In genomic region chr4:15746110-15746509, GRCh38 we compare ENCODE assay signal across 15 cellular contexts. TPM values are rescaled to one million over a fixed set of nuclear protein-coding genes. Genes with fewer than 3 reads are reported as not detected.
DNase-seq lines count a peak whose midpoint lies in the region; ATAC-seq and TF ChIP-seq lines count a peak whose summit lies in the region.
"Had no signal": no experiment of that assay in that cellular context is flagged by ENCODE, and none has a peak within 500 bp of the region (broad histone marks: within the 10 kb centered on the region; RNA-seq: fewer than 3 reads in every experiment).

No MANE protein-coding gene starts in this region.

- 88 to 100% methylated on average over 1 of the region's 1 CpG for WGBS in lower leg skin, 2 donors

- H3K4me3 Mint-ChIP-seq in activated CD8-positive, alpha-beta memory T cell treated with anti-CD3 and anti-CD28 coated beads, Interleukin-2, amount 10 ng/mL, durations not matched to agents 7 days and 5 days, result no peak overlapping the region
- H3K4me3 Mint-ChIP-seq in T-helper 1 cell treated with Interleukin-12 subunit alpha and Interleukin-12 subunit beta and Interleukin-4 antibody, amounts not matched to agents 30 μg/mL and 1 μg/mL, for 36 hours, result no peak overlapping the region
- H3K4me3 Mint-ChIP-seq in activated T-helper 2 cell treated with anti-CD3 and anti-CD28 coated beads, Interferon-gamma antibody, Interleukin-2, Interleukin-4, amounts not matched to agents 10 μg/mL and 5 μg/mL and 100 μg/mL, durations not matched to agents 14 hours and 24 hours and 36 hours (ENCODE audit: low read depth), result no peak overlapping the region
- H3K4me3 Mint-ChIP-seq: CD4-positive, alpha-beta memory T cell; GM23338; H9 had no signal

- DNase-seq in activated CD8-positive, alpha-beta memory T cell treated with anti-CD3 and anti-CD28 coated beads, Interleukin-2, amount 10 ng/mL, durations not matched to agents 7 days and 5 days, result no peak
- no peak for DNase-seq in activated CD8-positive, alpha-beta memory T cell treated with anti-CD3 and anti-CD28 coated beads, Interleukin-2, amount 50 U/mL, for 4 hours
- DNase-seq in activated T-helper 2 cell treated with anti-CD3 and anti-CD28 coated beads, Interferon-gamma antibody, Interleukin-2, Interleukin-4, amounts not matched to agents 10 μg/mL and 5 μg/mL and 100 μg/mL, durations not matched to agents 14 hours and 24 hours and 36 hours (ENCODE audit: low spot score), result no peak
- no peak for DNase-seq in stimulated activated naive CD8-positive, alpha-beta T cell treated with anti-CD3 and anti-CD28 coated beads, Interleukin-15, Interleukin-2, amounts not matched to agents 100 U/mL and 50 U/mL, for 24 hours
- DNase-seq in lower leg skin (ENCODE audit: low spot score in 2 of 2), result no peak
- DNase-seq: BE2C; CD4-positive, alpha-beta memory T cell; DMS79; EL; H9 had no signal

- TF ChIP-seq CTCF in lower leg skin (IDR thresholded peaks at IDR 0.05), result no peak

- TF ChIP-seq POLR2A in lower leg skin (IDR thresholded peaks at IDR 0.05), result no peak

- H3K27me3 Mint-ChIP-seq in activated CD8-positive, alpha-beta memory T cell treated with anti-CD3 and anti-CD28 coated beads, Interleukin-2, amount 10 ng/mL, durations not matched to agents 7 days and 5 days, result no peaks in the 10 kb centered on the region
- H3K27me3 Mint-ChIP-seq in T-helper 1 cell treated with Interleukin-12 subunit alpha and Interleukin-12 subunit beta and Interleukin-4 antibody, amounts not matched to agents 30 μg/mL and 1 μg/mL, for 36 hours (ENCODE audit: low read depth), result no peaks in the 10 kb centered on the region
- no peaks in the 10 kb centered on the region for H3K27me3 Mint-ChIP-seq in activated T-helper 2 cell treated with anti-CD3 and anti-CD28 coated beads, Interferon-gamma antibody, Interleukin-2, Interleukin-4, amounts not matched to agents 10 μg/mL and 5 μg/mL and 100 μg/mL, durations not matched to agents 14 hours and 24 hours and 36 hours (ENCODE audit: low read depth)
- H3K27me3 Mint-ChIP-seq: CD4-positive, alpha-beta memory T cell had no signal

- H3K27ac Mint-ChIP-seq in activated CD8-positive, alpha-beta memory T cell treated with anti-CD3 and anti-CD28 coated beads, Interleukin-2, amount 10 ng/mL, durations not matched to agents 7 days and 5 days, result peak overlapping the region; percentile 82
- H3K27ac Mint-ChIP-seq in T-helper 1 cell treated with Interleukin-12 subunit alpha and Interleukin-12 subunit beta and Interleukin-4 antibody, amounts not matched to agents 30 μg/mL and 1 μg/mL, for 36 hours, result peak overlapping the region; percentile 27
- peak overlapping the region; percentile 19 for H3K27ac Mint-ChIP-seq in activated T-helper 2 cell treated with anti-CD3 and anti-CD28 coated beads, Interferon-gamma antibody, Interleukin-2, Interleukin-4, amounts not matched to agents 10 μg/mL and 5 μg/mL and 100 μg/mL, durations not matched to agents 14 hours and 24 hours and 36 hours
- H3K27ac Mint-ChIP-seq: GM23338, H9 had no signal

- intact Hi-C loops in activated T-helper 2 cell treated with anti-CD3 and anti-CD28 coated beads, Interferon-gamma antibody, Interleukin-2, Interleukin-4, amounts not matched to agents 10 μg/mL and 5 μg/mL and 100 μg/mL, durations not matched to agents 14 hours and 24 hours and 36 hours (cut with micrococcal nuclease), result no loop called here
- intact Hi-C loops in lower leg skin (cut with DNase I; ENCODE audit: low total_unique reads), result no loop called here

- peak; percentile 47 for ATAC-seq in activated CD8-positive, alpha-beta memory T cell treated with anti-CD3 and anti-CD28 coated beads, Interleukin-2, amount 10 ng/mL, durations not matched to agents 7 days and 5 days
- peak; percentile 40 for ATAC-seq in stimulated activated naive CD8-positive, alpha-beta T cell treated with anti-CD3 and anti-CD28 coated beads, Interleukin-15, Interleukin-2, amounts not matched to agents 100 U/mL and 50 U/mL, for 24 hours
- ATAC-seq in HG02981 (IDR thresholded peaks at IDR 0.05; ENCODE audit: unreplicated experiment), result no peak
- ATAC-seq: A549, GM23338, HepG2 had no signal

- CTCF ChIA-PET in activated CD8-positive, alpha-beta memory T cell treated with anti-CD3 and anti-CD28 coated beads, Interleukin-2, amount 10 ng/mL, durations not matched to agents 7 days and 5 days (lab: Charles Lee), result interaction anchor here (1.7 kb wide), 1 partner anchor 10 kb away, joined by 9 read pairs; no protein-coding TSS in a partner anchor

- no peak overlapping the region for H3K4me3 ChIP-seq in lower leg skin (ENCODE audit: low read depth, poor library complexity, severe bottlenecking)
- H3K4me3 ChIP-seq: A549, GM23338 had no signal

- peaks cover 46% of the 10 kb centered on the region for H3K36me3 Mint-ChIP-seq in activated CD8-positive, alpha-beta memory T cell treated with anti-CD3 and anti-CD28 coated beads, Interleukin-2, amount 10 ng/mL, durations not matched to agents 7 days and 5 days
- H3K36me3 Mint-ChIP-seq in T-helper 1 cell treated with Interleukin-12 subunit alpha and Interleukin-12 subunit beta and Interleukin-4 antibody, amounts not matched to agents 30 μg/mL and 1 μg/mL, for 36 hours (ENCODE audit: low read depth), result peaks cover 16% of the 10 kb centered on the region
- H3K36me3 Mint-ChIP-seq in activated T-helper 2 cell treated with anti-CD3 and anti-CD28 coated beads, Interferon-gamma antibody, Interleukin-2, Interleukin-4, amounts not matched to agents 10 μg/mL and 5 μg/mL and 100 μg/mL, durations not matched to agents 14 hours and 24 hours and 36 hours (ENCODE audit: low read depth), result peaks cover 53% of the 10 kb centered on the region

- H3K9me3 Mint-ChIP-seq in activated CD8-positive, alpha-beta memory T cell treated with anti-CD3 and anti-CD28 coated beads, Interleukin-2, amount 10 ng/mL, durations not matched to agents 7 days and 5 days (ENCODE audit: low read depth), result peaks cover 23% of the 10 kb centered on the region
- H3K9me3 Mint-ChIP-seq in T-helper 1 cell treated with Interleukin-12 subunit alpha and Interleukin-12 subunit beta and Interleukin-4 antibody, amounts not matched to agents 30 μg/mL and 1 μg/mL, for 36 hours, result peaks cover 49% of the 10 kb centered on the region
- H3K9me3 Mint-ChIP-seq in activated T-helper 2 cell treated with anti-CD3 and anti-CD28 coated beads, Interferon-gamma antibody, Interleukin-2, Interleukin-4, amounts not matched to agents 10 μg/mL and 5 μg/mL and 100 μg/mL, durations not matched to agents 14 hours and 24 hours and 36 hours, result peaks cover 53% of the 10 kb centered on the region

- peaks cover 19% of the 10 kb centered on the region for H3K4me1 Mint-ChIP-seq in activated CD8-positive, alpha-beta memory T cell treated with anti-CD3 and anti-CD28 coated beads, Interleukin-2, amount 10 ng/mL, durations not matched to agents 7 days and 5 days
- H3K4me1 Mint-ChIP-seq in T-helper 1 cell treated with Interleukin-12 subunit alpha and Interleukin-12 subunit beta and Interleukin-4 antibody, amounts not matched to agents 30 μg/mL and 1 μg/mL, for 36 hours (ENCODE audit: low read depth), result peaks cover 16% of the 10 kb centered on the region
- peaks cover 31% of the 10 kb centered on the region for H3K4me1 Mint-ChIP-seq in activated T-helper 2 cell treated with anti-CD3 and anti-CD28 coated beads, Interferon-gamma antibody, Interleukin-2, Interleukin-4, amounts not matched to agents 10 μg/mL and 5 μg/mL and 100 μg/mL, durations not matched to agents 14 hours and 24 hours and 36 hours (ENCODE audit: low read depth)
- H3K4me1 Mint-ChIP-seq: GM23338 had no signal

RNA-seq across cellular contexts. Expression of gene CD38, which starts 32.0 kb away (rescaled TPM):
- 100 to 1,000 TPM; 151 to 179 TPM for total RNA-seq in activated CD8-positive, alpha-beta memory T cell treated with anti-CD3 and anti-CD28 coated beads, Interleukin-2, amount 10 ng/mL, durations not matched to agents 7 days and 5 days
- total RNA-seq in activated T-helper 2 cell treated with anti-CD3 and anti-CD28 coated beads, Interferon-gamma antibody, Interleukin-2, Interleukin-4, amounts not matched to agents 10 μg/mL and 5 μg/mL and 100 μg/mL, durations not matched to agents 14 hours and 24 hours and 36 hours, result 75.3 and 87.1 TPM in 2 replicates
- 1 to 10 TPM in 1 of 4 donors, under 1 TPM in 3; 0.08 to 1.1 (median 0.21) TPM for total RNA-seq in lower leg skin
- total RNA-seq: HepG2 had no signal

RNA-seq across cellular contexts. Expression of gene BST1, which starts 43.2 kb away (rescaled TPM):
- under 1 TPM; 0.40 to 0.70 TPM for total RNA-seq in activated CD8-positive, alpha-beta memory T cell treated with anti-CD3 and anti-CD28 coated beads, Interleukin-2, amount 10 ng/mL, durations not matched to agents 7 days and 5 days
- 0.50 and 1.8 TPM in 2 replicates for total RNA-seq in activated T-helper 2 cell treated with anti-CD3 and anti-CD28 coated beads, Interferon-gamma antibody, Interleukin-2, Interleukin-4, amounts not matched to agents 10 μg/mL and 5 μg/mL and 100 μg/mL, durations not matched to agents 14 hours and 24 hours and 36 hours
- 1 to 10 TPM; 3.7 to 6.7 (median 5.7) TPM for total RNA-seq in lower leg skin
- total RNA-seq: H9 had no signal

Comparison
In these comparisons a context has a peak if more than half of its experiments do, and no peak if none do; other contexts are left out.
1. H3K27ac Mint-ChIP-seq: peak in every context shown above with its lines; median percentile 82 in activated CD8-positive, alpha-beta memory T cell treated with anti-CD3 and anti-CD28 coated beads, Interleukin-2, amount 10 ng/mL, durations not matched to agents 7 days and 5 days; 27 in T-helper 1 cell treated with Interleukin-12 subunit alpha and Interleukin-12 subunit beta and Interleukin-4 antibody, amounts not matched to agents 30 μg/mL and 1 μg/mL, for 36 hours; 19 in activated T-helper 2 cell treated with anti-CD3 and anti-CD28 coated beads, Interferon-gamma antibody, Interleukin-2, Interleukin-4, amounts not matched to agents 10 μg/mL and 5 μg/mL and 100 μg/mL, durations not matched to agents 14 hours and 24 hours and 36 hours.
2. RNA of gene CD38, which starts 32.0 kb away (total RNA-seq): 151 to 179 TPM in activated CD8-positive, alpha-beta memory T cell treated with anti-CD3 and anti-CD28 coated beads, Interleukin-2, amount 10 ng/mL, durations not matched to agents 7 days and 5 days and 75.3 to 87.1 TPM in activated T-helper 2 cell treated with anti-CD3 and anti-CD28 coated beads, Interferon-gamma antibody, Interleukin-2, Interleukin-4, amounts not matched to agents 10 μg/mL and 5 μg/mL and 100 μg/mL, durations not matched to agents 14 hours and 24 hours and 36 hours; 0.08 to 1.1 TPM in lower leg skin; every median in the first group is over 10 times any median in the second.